Comparison of ENCODE assay signal across 8 cellular contexts in the genomic region with DNA sequence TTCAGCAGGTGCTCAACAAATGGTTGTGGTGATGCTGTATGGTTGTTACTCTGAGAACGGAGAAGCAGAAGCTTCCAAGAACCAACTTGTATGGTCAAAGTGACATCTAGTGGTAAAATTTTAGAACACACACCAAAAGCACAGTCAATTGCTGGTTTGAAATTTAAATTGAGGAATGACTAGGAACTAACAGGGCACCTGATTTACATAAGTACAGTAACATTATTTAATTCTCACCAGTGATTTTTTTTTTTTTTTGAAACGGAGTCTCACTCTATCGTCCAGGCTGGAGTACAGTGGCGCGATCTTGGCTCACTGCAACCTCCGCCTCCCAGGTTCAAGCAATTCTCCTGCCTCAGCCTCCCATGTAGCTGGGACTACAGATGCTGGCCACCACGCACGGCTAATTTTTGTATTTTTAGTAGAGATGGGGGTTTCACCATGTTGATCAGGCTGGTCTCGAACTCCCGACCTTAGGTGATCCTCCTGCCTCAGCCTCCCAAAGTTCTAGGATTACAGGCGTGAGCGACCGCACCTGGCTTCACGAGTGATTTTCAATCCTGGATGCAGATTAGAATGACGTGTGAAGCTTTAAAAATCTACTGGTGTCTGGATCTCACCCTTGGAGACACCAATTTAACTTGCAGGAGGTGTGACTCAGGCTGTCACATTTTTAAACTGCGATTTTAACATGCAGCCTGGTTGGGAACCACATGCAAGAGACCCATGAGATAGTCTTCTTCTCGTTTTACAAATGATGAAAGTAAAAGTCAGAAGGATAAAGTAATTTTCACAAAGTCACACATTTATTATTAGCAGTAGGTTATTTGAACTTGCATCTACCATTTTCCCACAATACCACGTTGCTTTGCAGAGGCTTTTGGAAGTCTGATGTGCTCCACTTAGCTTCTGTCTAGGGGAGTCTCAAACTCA. TPM values are rescaled to one million over a fixed set of nuclear protein-coding genes. Genes with fewer than 3 reads are reported as not detected.
DNase-seq lines count a peak whose midpoint lies in the region; ATAC-seq, FAIRE-seq and TF ChIP-seq lines count a peak whose summit lies in the region.

No MANE protein-coding gene starts in this region.

- H4K20me1 ChIP-seq in DND-41 (ENCODE audit: insufficient read depth, low read length) (no peaks in the 10 kb centered on the region), keratinocyte (ENCODE audit: control insufficient read depth, extremely low read depth, insufficient read depth, low read length) (no peaks in the 10 kb centered on the region)

- TF ChIP-seq POLR2A in tibial nerve (IDR thresholded peaks at IDR 0.05) = no peak

- no peaks in the 10 kb centered on the region for H3K9me3 Mint-ChIP-seq in MCF 10A (ENCODE audit: unreplicated experiment)

- peak; percentile 48 for FAIRE-seq in keratinocyte (lab: Jason Lieb, UNC)

- no TSS peak for BruUV-seq in MCF 10A (replicated peaks; lab: Mats Ljungman, UMichigan)

- H3K9ac ChIP-seq in DND-41 (ENCODE audit: low read depth, low read length) (no peak overlapping the region), keratinocyte (ENCODE audit: control insufficient read depth, extremely low read depth, insufficient read depth, low read length) (no peak overlapping the region)

- DNase-seq in DND-41 (peak; percentile 26), HL-60 (ENCODE audit: low read depth in 1 of 2, low spot score in 1 of 2) (no peak), NCI-H748 (lab: John Stamatoyannopoulos, UW; ENCODE audit: unreplicated experiment) (peak; percentile 79), MCF 10A (ENCODE audit: unreplicated experiment) (peak; percentile 67), keratinocyte (ENCODE audit: low read depth, low spot score) (peak; percentile 54), tibial nerve (ENCODE audit: low spot score in 2 of 2) (peak in 1 of 2 donors; percentile 36)
- DNase-seq in stimulated activated CD4-positive, alpha-beta T cell treated with anti-CD3 and anti-CD28 coated beads, Interleukin-4, amount 100 ng/mL, for 24 hours = no peak

- intact Hi-C loops in MCF 10A (cut with micrococcal nuclease) = loop anchor here (1.0 to 10.0 kb wide), 3 partner anchors 177 to 958 kb away; no protein-coding TSS in a partner anchor

- POLR2A ChIA-PET in MCF 10A (lab: Yijun Ruan, JAX) = interaction anchor here (0.6 to 2.4 kb wide), 11 partner anchors 10 to 305 kb away, joined by 3 to 13 read pairs (median 3); partner anchors contain the start of gene NUMB

- H3K4me1 ChIP-seq in DND-41 (ENCODE audit: insufficient read depth, low read length) (peaks cover 2% of the 10 kb centered on the region; the same call in 1 of the 2 replicates), keratinocyte (ENCODE audit: control insufficient read depth, extremely low read depth, insufficient read depth, low read length) (peaks cover 5% of the 10 kb centered on the region), tibial nerve (peaks cover 0 to 15% (median 0%) of the 10 kb centered on the region in 4 donors)

- TF ChIP-seq EP300 in tibial nerve (IDR thresholded peaks at IDR 0.05) = no peak

- 60% methylated on average over 18 of the region's 18 CpGs for WGBS in tibial nerve, 2 donors

- H3K9me1 ChIP-seq in keratinocyte (ENCODE audit: control insufficient read depth, extremely low read depth, insufficient read depth, low read length) = no peaks in the 10 kb centered on the region

- H3K27ac Mint-ChIP-seq in MCF 10A (ENCODE audit: low read depth, unreplicated experiment) = no peak overlapping the region

- H3K4me3 Mint-ChIP-seq in MCF 10A (ENCODE audit: unreplicated experiment) = no peak overlapping the region

- TF ChIP-seq CTCF in DND-41 (IDR thresholded peaks at IDR 0.05; ENCODE audit: borderline replicate concordance, extremely low read depth, low read length, poor library complexity, severe bottlenecking) (peak; percentile 86), HL-60 (IDR thresholded peaks at IDR 0.05; ENCODE audit: insufficient read depth, low read length) (peak; percentile 3), MCF 10A (IDR thresholded peaks at IDR 0.05; ENCODE audit: unreplicated experiment) (peak; percentile 68), keratinocyte (optimal IDR thresholded peaks at IDR 0.05 in 1 of 3, IDR thresholded peaks at IDR 0.05 in 1 of 3, conservative IDR thresholded peaks at IDR 0.05 in 1 of 3; ENCODE audit: extremely low read depth in 1 of 3, insufficient read depth in 2 of 3, low read length in 3 of 3) (peak; percentile 30 to 68 (median 54)), tibial nerve (IDR thresholded peaks at IDR 0.05) (peak; percentile 57 to 85 (median 73))

- H3K4me2 ChIP-seq in DND-41 (ENCODE audit: insufficient read depth, low read length) (no peak overlapping the region), keratinocyte (ENCODE audit: control insufficient read depth, extremely low read depth, insufficient read depth, low read depth, low read length) (no peak overlapping the region)

- H3K9me3 ChIP-seq in DND-41 (ENCODE audit: insufficient read depth, low read length, severe bottlenecking) (no peaks in the 10 kb centered on the region), keratinocyte (ENCODE audit: control insufficient read depth, low read depth, low read length) (no peaks in the 10 kb centered on the region), tibial nerve (no peaks in the 10 kb centered on the region)

- dilution Hi-C loops in keratinocyte (cut with MboI; ENCODE audit: extremely low pct_ligation_motif_present, low sequenced_read_pairs) = no loop called here

- no peaks in the 10 kb centered on the region for H3K36me3 Mint-ChIP-seq in MCF 10A (ENCODE audit: insufficient read depth, unreplicated experiment)

- H3K27ac ChIP-seq in DND-41 (ENCODE audit: low read length) = no peak overlapping the region
- H3K27ac ChIP-seq in HL-60 (replicated peaks) = no peak overlapping the region
- no peak overlapping the region for H3K27ac ChIP-seq in keratinocyte (ENCODE audit: control insufficient read depth, insufficient read depth, low read length)
- peak overlapping the region in 1 of 4 donors; percentile 15 for H3K27ac ChIP-seq in tibial nerve

- H3K79me2 ChIP-seq in DND-41 (ENCODE audit: insufficient read depth, low read length) = no peaks in the 10 kb centered on the region
- H3K79me2 ChIP-seq in keratinocyte (ENCODE audit: control insufficient read depth, insufficient read depth, low read length) = no peaks in the 10 kb centered on the region

- H3K27me3 ChIP-seq in DND-41 (ENCODE audit: insufficient read depth, low read length, poor library complexity) = no peaks in the 10 kb centered on the region
- no peaks in the 10 kb centered on the region for H3K27me3 ChIP-seq in HL-60 (ENCODE audit: insufficient read depth, poor library complexity, severe bottlenecking)
- H3K27me3 ChIP-seq in keratinocyte (ENCODE audit: control insufficient read depth, extremely low read depth, insufficient read depth, low read length) = no peaks in the 10 kb centered on the region
- no peaks in the 10 kb centered on the region for H3K27me3 ChIP-seq in tibial nerve

- H3K36me3 ChIP-seq in DND-41 (ENCODE audit: insufficient read depth, low read length) = no peaks in the 10 kb centered on the region
- no peaks in the 10 kb centered on the region for H3K36me3 ChIP-seq in keratinocyte (ENCODE audit: control insufficient read depth in 2 of 2, extremely low read depth in 1 of 2, insufficient read depth in 2 of 2, low read length in 2 of 2)
- no peaks in the 10 kb centered on the region for H3K36me3 ChIP-seq in tibial nerve

- ATAC-seq in DND-41 (ENCODE audit: insufficient read depth, low read depth) (peak; percentile 90), GM18861 (IDR thresholded peaks at IDR 0.05; ENCODE audit: unreplicated experiment) (no peak)

- CTCF ChIA-PET in MCF 10A (lab: Yijun Ruan, JAX) = interaction anchor here (0.5 to 5.9 kb wide), 26 partner anchors 9 to 304 kb away, joined by 3 to 79 read pairs (median 4); no protein-coding TSS in a partner anchor

- H3K4me1 Mint-ChIP-seq in MCF 10A (ENCODE audit: insufficient read depth, unreplicated experiment) = peaks cover 5% of the 10 kb centered on the region

- no peak overlapping the region for H3K4me3 ChIP-seq in DND-41 (ENCODE audit: low read depth in 1 of 2, low read length in 2 of 2)
- no peak overlapping the region for H3K4me3 ChIP-seq in HL-60 (replicated peaks; ENCODE audit: insufficient read depth, low read length)
- no peak overlapping the region for H3K4me3 ChIP-seq in keratinocyte (ENCODE audit: control insufficient read depth in 2 of 3, extremely low read depth in 1 of 3, insufficient read depth in 2 of 3, low read depth in 1 of 3, low read length in 3 of 3)
- no peak overlapping the region for H3K4me3 ChIP-seq in tibial nerve

- H2AFZ ChIP-seq in DND-41 (ENCODE audit: low read depth, low read length) (no peak overlapping the region), keratinocyte (ENCODE audit: control insufficient read depth, low read length) (no peak overlapping the region)

- no peaks in the 10 kb centered on the region for H3K27me3 Mint-ChIP-seq in MCF 10A (ENCODE audit: insufficient read depth, unreplicated experiment)

RNA-seq across cellular contexts. Expression of gene NUMB, which starts 14.1 kb away (rescaled TPM):
- total RNA-seq in MCF 10A (2022) (81.5 and 88.5 TPM in 2 replicates), tibial nerve (10 to 100 TPM; 50.7 to 81.9 (median 60.2) TPM)
- polyA plus RNA-seq in keratinocyte = 108 to 122 TPM (median 110 TPM) in 3 replicates
- 94.0 TPM for polyA plus RNA-seq in keratinocyte (2011; ENCODE audit: low read depth)
- 113 and 151 TPM in 2 replicates for polyA plus RNA-seq in keratinocyte (2011; cell fraction: cytosol; rRNA removed)
- 211 and 247 TPM in 2 replicates for polyA plus RNA-seq in keratinocyte (2011; cell fraction: nucleus; rRNA removed)
- polyA plus RNA-seq in keratinocyte (2012; ENCODE audit: low replicate concordance) = 49.6 and 60.8 TPM in 2 replicates
- 173 to 196 TPM (median 180 TPM) in 3 replicates for polyA minus RNA-seq in keratinocyte
- 86.5 TPM for polyA minus RNA-seq in keratinocyte (2011; cell fraction: cytosol; rRNA and poly(A)+ RNA removed)
- 117 and 194 TPM in 2 replicates for polyA minus RNA-seq in keratinocyte (2011; cell fraction: nucleus; rRNA and poly(A)+ RNA removed)

RNA-seq across cellular contexts. Expression of gene RIOX1, which starts 18.3 kb away (rescaled TPM):
- total RNA-seq in MCF 10A (2022) (12.3 and 12.4 TPM in 2 replicates), tibial nerve (10 to 100 TPM; 25.5 to 28.6 (median 26.8) TPM)
- 7.7 to 12.5 TPM (median 9.2 TPM) in 3 replicates for polyA plus RNA-seq in keratinocyte
- polyA plus RNA-seq in keratinocyte (2011; ENCODE audit: low read depth) = 0.46 TPM
- polyA plus RNA-seq in keratinocyte (2011; cell fraction: cytosol; rRNA removed) = 5.6 and 7.2 TPM in 2 replicates
- 6.7 and 8.9 TPM in 2 replicates for polyA plus RNA-seq in keratinocyte (2011; cell fraction: nucleus; rRNA removed)
- 4.7 and 14.0 TPM in 2 replicates for polyA plus RNA-seq in keratinocyte (2012; ENCODE audit: low replicate concordance)
- 9.0 to 13.8 TPM (median 12.2 TPM) in 3 replicates for polyA minus RNA-seq in keratinocyte
- 18.0 TPM for polyA minus RNA-seq in keratinocyte (2011; cell fraction: cytosol; rRNA and poly(A)+ RNA removed)
- 11.9 and 12.7 TPM in 2 replicates for polyA minus RNA-seq in keratinocyte (2011; cell fraction: nucleus; rRNA and poly(A)+ RNA removed)

Comparison
In these comparisons a context has a peak if more than half of its experiments do, and no peak if none do; other contexts are left out.
1. DNase-seq: peak in DND-41 (single experiment), NCI-H748 (single experiment), MCF 10A (single experiment) and keratinocyte (single experiment); none in HL-60 (0 of 2) and stimulated activated CD4-positive, alpha-beta T cell treated with anti-CD3 and anti-CD28 coated beads, Interleukin-4, amount 100 ng/mL, for 24 hours (single experiment).
2. CTCF ChIP-seq: peak in every context shown above with its lines; median percentile 86 in DND-41; 73 in tibial nerve; 68 in MCF 10A; 54 in keratinocyte; 3 in HL-60.